In the genomic region with DNA sequence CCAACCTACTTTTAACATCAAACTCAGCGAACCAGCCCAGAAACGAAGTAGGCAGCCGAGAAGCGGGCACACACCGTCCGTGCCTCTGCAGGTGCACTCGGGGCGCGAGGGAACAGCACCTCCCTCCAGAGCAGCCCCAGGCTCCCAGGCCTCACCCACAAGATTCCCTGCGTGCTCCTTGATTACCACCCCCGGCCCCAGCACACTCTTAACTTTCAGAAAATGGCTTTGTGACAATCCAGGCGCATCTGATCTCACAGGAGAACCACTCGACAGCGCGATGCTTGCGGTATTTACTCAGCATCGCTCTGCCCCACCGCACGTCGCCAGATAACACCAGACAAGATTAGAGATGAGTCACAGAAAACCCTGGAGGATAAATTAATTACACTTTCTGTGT, we compare ENCODE assay signal across 1 cellular context.
TF ChIP-seq lines count a peak whose summit lies in the region.

No MANE protein-coding gene starts in this region.

TF ChIP-seq in HEK293, 187 proteins besides CTCF, POLR2A, EP300 and RAD21 (continued from another document):
- TF ChIP-seq, protein P1, sequence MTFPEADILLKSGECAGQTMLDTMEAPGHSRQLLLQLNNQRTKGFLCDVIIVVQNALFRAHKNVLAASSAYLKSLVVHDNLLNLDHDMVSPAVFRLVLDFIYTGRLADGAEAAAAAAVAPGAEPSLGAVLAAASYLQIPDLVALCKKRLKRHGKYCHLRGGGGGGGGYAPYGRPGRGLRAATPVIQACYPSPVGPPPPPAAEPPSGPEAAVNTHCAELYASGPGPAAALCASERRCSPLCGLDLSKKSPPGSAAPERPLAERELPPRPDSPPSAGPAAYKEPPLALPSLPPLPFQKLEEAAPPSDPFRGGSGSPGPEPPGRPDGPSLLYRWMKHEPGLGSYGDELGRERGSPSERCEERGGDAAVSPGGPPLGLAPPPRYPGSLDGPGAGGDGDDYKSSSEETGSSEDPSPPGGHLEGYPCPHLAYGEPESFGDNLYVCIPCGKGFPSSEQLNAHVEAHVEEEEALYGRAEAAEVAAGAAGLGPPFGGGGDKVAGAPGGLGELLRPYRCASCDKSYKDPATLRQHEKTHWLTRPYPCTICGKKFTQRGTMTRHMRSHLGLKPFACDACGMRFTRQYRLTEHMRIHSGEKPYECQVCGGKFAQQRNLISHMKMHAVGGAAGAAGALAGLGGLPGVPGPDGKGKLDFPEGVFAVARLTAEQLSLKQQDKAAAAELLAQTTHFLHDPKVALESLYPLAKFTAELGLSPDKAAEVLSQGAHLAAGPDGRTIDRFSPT (tag by site-specific recombination; IDR thresholded peaks at IDR 0.05): peak; percentile 49; the same call in 1 of the 2 replicates
- TF ChIP-seq ZNF843 (tag by site-specific recombination; IDR thresholded peaks at IDR 0.05) (0 out of 2 replicates have a peak, but pooled peaks have one; percentile 15), ZBTB21 (tag by site-specific recombination; IDR thresholded peaks at IDR 0.05) (0 out of 2 replicates have a peak, but pooled peaks have one; percentile 36), ZNF174 (tag by site-specific recombination; IDR thresholded peaks at IDR 0.05) (no peak), OSR2 (tag by site-specific recombination; IDR thresholded peaks at IDR 0.05) (0 out of 2 replicates have a peak, but pooled peaks have one; percentile 20), GLI2 (tag by site-specific recombination; IDR thresholded peaks at IDR 0.05; ENCODE audit: borderline replicate concordance, low read depth) (peak; percentile 37; the same call in 1 of the 2 replicates), ZNF629 (tag by site-specific recombination; IDR thresholded peaks at IDR 0.05) (peak; percentile 65), ZIC2 (tag by site-specific recombination; IDR thresholded peaks at IDR 0.05) (peak; percentile 80)
- TF ChIP-seq, protein P2, sequence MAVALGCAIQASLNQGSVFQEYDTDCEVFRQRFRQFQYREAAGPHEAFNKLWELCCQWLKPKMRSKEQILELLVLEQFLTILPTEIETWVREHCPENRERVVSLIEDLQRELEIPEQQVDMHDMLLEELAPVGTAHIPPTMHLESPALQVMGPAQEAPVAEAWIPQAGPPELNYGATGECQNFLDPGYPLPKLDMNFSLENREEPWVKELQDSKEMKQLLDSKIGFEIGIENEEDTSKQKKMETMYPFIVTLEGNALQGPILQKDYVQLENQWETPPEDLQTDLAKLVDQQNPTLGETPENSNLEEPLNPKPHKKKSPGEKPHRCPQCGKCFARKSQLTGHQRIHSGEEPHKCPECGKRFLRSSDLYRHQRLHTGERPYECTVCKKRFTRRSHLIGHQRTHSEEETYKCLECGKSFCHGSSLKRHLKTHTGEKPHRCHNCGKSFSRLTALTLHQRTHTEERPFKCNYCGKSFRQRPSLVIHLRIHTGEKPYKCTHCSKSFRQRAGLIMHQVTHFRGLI (tag by site-specific recombination; IDR thresholded peaks at IDR 0.05): no peak
- TF ChIP-seq, protein P3, sequence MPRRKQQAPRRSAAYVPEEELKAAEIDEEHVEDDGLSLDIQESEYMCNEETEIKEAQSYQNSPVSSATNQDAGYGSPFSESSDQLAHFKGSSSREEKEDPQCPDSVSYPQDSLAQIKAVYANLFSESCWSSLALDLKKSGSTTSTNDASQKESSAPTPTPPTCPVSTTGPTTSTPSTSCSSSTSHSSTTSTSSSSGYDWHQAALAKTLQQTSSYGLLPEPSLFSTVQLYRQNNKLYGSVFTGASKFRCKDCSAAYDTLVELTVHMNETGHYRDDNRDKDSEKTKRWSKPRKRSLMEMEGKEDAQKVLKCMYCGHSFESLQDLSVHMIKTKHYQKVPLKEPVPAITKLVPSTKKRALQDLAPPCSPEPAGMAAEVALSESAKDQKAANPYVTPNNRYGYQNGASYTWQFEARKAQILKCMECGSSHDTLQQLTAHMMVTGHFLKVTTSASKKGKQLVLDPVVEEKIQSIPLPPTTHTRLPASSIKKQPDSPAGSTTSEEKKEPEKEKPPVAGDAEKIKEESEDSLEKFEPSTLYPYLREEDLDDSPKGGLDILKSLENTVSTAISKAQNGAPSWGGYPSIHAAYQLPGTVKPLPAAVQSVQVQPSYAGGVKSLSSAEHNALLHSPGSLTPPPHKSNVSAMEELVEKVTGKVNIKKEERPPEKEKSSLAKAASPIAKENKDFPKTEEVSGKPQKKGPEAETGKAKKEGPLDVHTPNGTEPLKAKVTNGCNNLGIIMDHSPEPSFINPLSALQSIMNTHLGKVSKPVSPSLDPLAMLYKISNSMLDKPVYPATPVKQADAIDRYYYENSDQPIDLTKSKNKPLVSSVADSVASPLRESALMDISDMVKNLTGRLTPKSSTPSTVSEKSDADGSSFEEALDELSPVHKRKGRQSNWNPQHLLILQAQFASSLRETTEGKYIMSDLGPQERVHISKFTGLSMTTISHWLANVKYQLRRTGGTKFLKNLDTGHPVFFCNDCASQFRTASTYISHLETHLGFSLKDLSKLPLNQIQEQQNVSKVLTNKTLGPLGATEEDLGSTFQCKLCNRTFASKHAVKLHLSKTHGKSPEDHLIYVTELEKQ (tag by site-specific recombination; IDR thresholded peaks at IDR 0.05; ENCODE audit: borderline replicate concordance): peak; percentile 60; the same call in 1 of the 2 replicates
